ENCODE assay signal across 24 cellular contexts in genomic region chr10:89185658-89186057, GRCh38. TPM values are rescaled to one million over a fixed set of nuclear protein-coding genes. Genes with fewer than 3 reads are reported as not detected.
A peak's percentile ranks its signal among the peaks of the same experiment; 100 is the strongest.
DNase-seq lines count a peak whose midpoint lies in the region; ATAC-seq, FAIRE-seq and TF ChIP-seq lines count a peak whose summit lies in the region.
"Had no signal": no experiment of that assay in that cellular context is flagged by ENCODE, and none has a peak within 500 bp of the region (broad histone marks: within the 10 kb centered on the region; RNA-seq: fewer than 3 reads in every experiment).

No MANE protein-coding gene starts in this region.

- H3K9me1 ChIP-seq in IMR-90 (ENCODE audit: insufficient read depth, low read length) = peaks cover 4% of the 10 kb centered on the region

- H3K56ac ChIP-seq in IMR-90 (ENCODE audit: extremely low read depth, insufficient read depth, low read length) = no peak overlapping the region

- H3K4me1 ChIP-seq in IMR-90 (ENCODE audit: control insufficient read depth, insufficient read depth, low read length) (peaks cover 9% of the 10 kb centered on the region), esophagus squamous epithelium (peaks cover 0 to 26% (median 6%) of the 10 kb centered on the region in 3 donors), mucosa of descending colon (ENCODE audit: low read depth) (no peaks in the 10 kb centered on the region), uterus (no peaks in the 10 kb centered on the region)
- H3K4me1 ChIP-seq: A549 had no signal

- H2AK5ac ChIP-seq in IMR-90 (ENCODE audit: low read depth, low read length) = no peak overlapping the region

- no peak for TF ChIP-seq POLR2A in IMR-90 (IDR thresholded peaks at IDR 0.05; ENCODE audit: low read depth, low read length)
- no peak for TF ChIP-seq POLR2A in esophagus squamous epithelium (IDR thresholded peaks at IDR 0.05)
- no peak for TF ChIP-seq POLR2A in uterus (IDR thresholded peaks at IDR 0.05)

- DNase-seq in NCI-H510A treated with DMSO at 0.1 percent for 48 hours (lab: John Stamatoyannopoulos, UW) (peak; percentile 82), NCI-H510A (lab: John Stamatoyannopoulos, UW) (no peak), IMR-90 (peak; percentile 58), esophagus squamous epithelium (lab: John Stamatoyannopoulos, UW) (no peak), mucosa of descending colon (no peak), uterus (no peak), frontal cortex (ENCODE audit: low spot score in 2 of 2) (no peak)
- DNase-seq: CD4-positive, alpha-beta memory T cell; HCEC 1CT; Karpas-422; NCI-H1092 treated with DMSO at 0.1 percent for 48 hours; NCI-H1694 treated with DMSO at 0.1 percent for 48 hours; NCI-H2107; NCI-H526; NK-92 treated with Interleukin-12 subunit alpha and Interleukin-12 subunit beta, amount 100 ng/mL, for 24 hours; T-helper 17 cell had no signal

- no peak overlapping the region for H2AK9ac ChIP-seq in IMR-90 (replicated peaks; ENCODE audit: low read depth, low read length, poor library complexity)

- H3K18ac ChIP-seq in IMR-90 (ENCODE audit: low read depth, low read length) = no peak overlapping the region

- H2BK20ac ChIP-seq in IMR-90 (ENCODE audit: low read depth, low read length) = no peak overlapping the region

- TF ChIP-seq RAD21 in IMR-90 (IDR thresholded peaks at IDR 0.05; ENCODE audit: low read length) = no peak

- H4K8ac ChIP-seq in IMR-90 (ENCODE audit: low read depth in 2 of 2, low read length in 2 of 2) = no peak overlapping the region

- H4K91ac ChIP-seq in IMR-90 (ENCODE audit: insufficient read depth, low read depth, low read length) = no peak overlapping the region

- ATAC-seq in IMR-90 (ENCODE audit: low read depth) (0 out of 2 replicates have a peak, but pooled peaks have one; percentile 11), mucosa of descending colon (peak; percentile 79), HG03378 (IDR thresholded peaks at IDR 0.05; ENCODE audit: unreplicated experiment) (no peak)
- ATAC-seq: A549, Right ventricle myocardium inferior, T-helper 17 cell had no signal

- in situ Hi-C loops in IMR-90 (cut with MboI; ENCODE audit: low sequenced_read_pairs) = no loop called here

- no peak overlapping the region for H2AFZ ChIP-seq in IMR-90 (replicated peaks; ENCODE audit: low read length, poor library complexity)

- H4K5ac ChIP-seq in IMR-90 (ENCODE audit: low read depth, low read length) = no peak overlapping the region

- CTCF ChIA-PET in IMR-90 (lab: Yijun Ruan, JAX) = interaction anchor here (0.6 kb wide), 1 partner anchor 233 kb away, joined by 4 read pairs; no protein-coding TSS in a partner anchor

- peak overlapping the region; percentile 13; the same call in 1 of the 2 replicates for H3K4me2 ChIP-seq in IMR-90 (ENCODE audit: low read depth, low read length)
- H3K4me2 ChIP-seq: A549 had no signal

- BruUV-seq in IMR-90 (replicated peaks; lab: Mats Ljungman, UMichigan) = no TSS peak

- H3K79me1 ChIP-seq in IMR-90 (ENCODE audit: low read depth in 1 of 2, low read length in 2 of 2) = no peaks in the 10 kb centered on the region

- FAIRE-seq in frontal cortex (lab: Jason Lieb, UNC) = no peak
- FAIRE-seq: A549, G401.6, RCC 7860 had no signal

- dilution Hi-C loops in IMR-90 (cut with HindIII; ENCODE audit: low sequenced_read_pairs, unreplicated experiment) = no loop called here

- H3K14ac ChIP-seq in IMR-90 (replicated peaks; ENCODE audit: low read depth, low read length) = no peak overlapping the region

- no peak overlapping the region; the same call in 2 of the 3 replicates for H2BK15ac ChIP-seq in IMR-90 (ENCODE audit: low read depth, low read length)

- intact Hi-C loops in IMR-90 (cut with micrococcal nuclease) (no loop called here), esophagus squamous epithelium (cut with DNase I) (no loop called here), mucosa of descending colon (cut with DNase I, micrococcal nuclease) (no loop called here), uterus (cut with DNase I; ENCODE audit: low total_unique reads) (no loop called here)

- H4K20me1 ChIP-seq in IMR-90 (ENCODE audit: insufficient read depth, low read length) = peaks cover 3% of the 10 kb centered on the region; the same call in 1 of the 2 replicates

- H3K27me3 ChIP-seq in IMR-90 (ENCODE audit: control insufficient read depth, insufficient read depth, low read length) = no peaks in the 10 kb centered on the region
- no peaks in the 10 kb centered on the region for H3K27me3 ChIP-seq in esophagus squamous epithelium
- H3K27me3 ChIP-seq in uterus = no peaks in the 10 kb centered on the region

- H3K4ac ChIP-seq in IMR-90 (ENCODE audit: low read depth, low read length) = no peak overlapping the region

- no peak overlapping the region for H2BK5ac ChIP-seq in IMR-90 (ENCODE audit: low read depth, low read length, poor library complexity, severe bottlenecking)

- no peak overlapping the region for H3K9ac ChIP-seq in IMR-90 (ENCODE audit: low read depth, low read length)

- H3K36me3 ChIP-seq in IMR-90 (ENCODE audit: control insufficient read depth, insufficient read depth, low read length) (no peaks in the 10 kb centered on the region), esophagus squamous epithelium (no peaks in the 10 kb centered on the region), mucosa of descending colon (ENCODE audit: low read depth) (no peaks in the 10 kb centered on the region), uterus (no peaks in the 10 kb centered on the region)

- TF ChIP-seq CTCF in IMR-90 (conservative IDR thresholded peaks at IDR 0.05; ENCODE audit: low read depth, low read length) = no peak
- no peak for TF ChIP-seq CTCF in esophagus squamous epithelium (IDR thresholded peaks at IDR 0.05)
- no peak for TF ChIP-seq CTCF in mucosa of descending colon (IDR thresholded peaks at IDR 0.05)
- no peak for TF ChIP-seq CTCF in uterus (IDR thresholded peaks at IDR 0.05)

- H2BK120ac ChIP-seq in IMR-90 (ENCODE audit: low read depth, low read length) = no peak overlapping the region

- no peak overlapping the region for H3K27ac ChIP-seq in IMR-90 (ENCODE audit: insufficient read depth, low read length)
- peak overlapping the region; percentile 12 to 55 (median 39) for H3K27ac ChIP-seq in esophagus squamous epithelium
- H3K27ac ChIP-seq in uterus = no peak overlapping the region
- H3K27ac ChIP-seq: A549 had no signal

- peaks cover 3% of the 10 kb centered on the region; the same call in 1 of the 2 replicates for H3K9me3 ChIP-seq in IMR-90 (ENCODE audit: control insufficient read depth, insufficient read depth, low read length)
- H3K9me3 ChIP-seq in esophagus squamous epithelium = no peaks in the 10 kb centered on the region
- no peaks in the 10 kb centered on the region for H3K9me3 ChIP-seq in mucosa of descending colon
- no peaks in the 10 kb centered on the region for H3K9me3 ChIP-seq in uterus

- H3K23ac ChIP-seq in IMR-90 (ENCODE audit: low read depth, low read length) = no peak overlapping the region

- POLR2A ChIA-PET in IMR-90 (lab: Charles Lee; ENCODE audit: unreplicated experiment) = no interaction called here

- H3K4me3 ChIP-seq in IMR-90 (ENCODE audit: insufficient read depth, low read depth, low read length) = no peak overlapping the region
- H3K4me3 ChIP-seq in esophagus squamous epithelium = no peak overlapping the region
- no peak overlapping the region for H3K4me3 ChIP-seq in mucosa of descending colon
- H3K4me3 ChIP-seq in uterus = no peak overlapping the region
- H3K4me3 ChIP-seq: A549 had no signal

TF ChIP-seq in IMR-90, 13 proteins besides CTCF, POLR2A, EP300 and RAD21:
- TF ChIP-seq MAZ (IDR thresholded peaks at IDR 0.05; ENCODE audit: borderline replicate concordance, low read depth, low read length) = no peak
- no peak for TF ChIP-seq ELK1 (IDR thresholded peaks at IDR 0.05; ENCODE audit: borderline replicate concordance, low read depth, low read length)
- no peak for TF ChIP-seq CEBPB (IDR thresholded peaks at IDR 0.05; ENCODE audit: low read depth, low read length)
- TF ChIP-seq MXI1 (IDR thresholded peaks at IDR 0.05; ENCODE audit: borderline replicate concordance, low read depth, low read length) = no peak
- no peak for TF ChIP-seq NFE2L2 (IDR thresholded peaks at IDR 0.05; ENCODE audit: low read depth, low read length)
- no peak for TF ChIP-seq RCOR1 (IDR thresholded peaks at IDR 0.05; ENCODE audit: insufficient replicate concordance, low read length)

RNA-seq across cellular contexts. Expression of gene CH25H, which starts 21.5 kb away (rescaled TPM):
- total RNA-seq in IMR-90 (2012; rRNA removed) (0.18 TPM in 1 of 2 replicates, not detected in the other), esophagus squamous epithelium (10 to 100 TPM in 2 of 4 donors, 1 to 10 TPM in 2; 6.4 to 27.8 (median 11.5) TPM), mucosa of descending colon (1 to 10 TPM in 1 of 3 donors, under 1 TPM in 2; 0.80 to 1.2 (median 0.84) TPM), uterus (under 1 TPM in 2 of 4 donors, not detected in 2; 0.24 to 0.48 TPM), frontal cortex (0.82 TPM)
- 0.12 and 0.19 TPM in 2 replicates for polyA plus RNA-seq in IMR-90 (2012; rRNA removed)
- 0.38 TPM in 1 of 2 replicates, not detected in the other for polyA plus RNA-seq in IMR-90 (2012; cell fraction: cytosol; rRNA removed)
- 0.09 and 0.15 TPM in 2 replicates for polyA plus RNA-seq in IMR-90 (2012; cell fraction: nucleus; rRNA removed; ENCODE audit: low replicate concordance)
- total RNA-seq: CD4-positive, alpha-beta memory T cell; HT1080; SK-MEL-5 had no signal
- polyA plus RNA-seq: A549, IgD-negative memory B cell had no signal

Comparison
In these comparisons a context has a peak if more than half of its experiments do, and no peak if none do; other contexts are left out.
1. DNase-seq: peak in NCI-H510A treated with DMSO at 0.1 percent for 48 hours (single experiment) and IMR-90 (single experiment); none in NCI-H510A (single experiment), esophagus squamous epithelium (single experiment), mucosa of descending colon (0 of 3), uterus (0 of 2) and frontal cortex (0 of 2).
2. H3K27ac ChIP-seq: peak in esophagus squamous epithelium (4 of 4); none in IMR-90 (single experiment) and uterus (0 of 2).